ENCODE assay signal across 1 cellular context in genomic region chr20:19866070-19866469, GRCh38.
TF ChIP-seq lines count a peak whose summit lies in the region.

No MANE protein-coding gene starts in this region.

TF ChIP-seq in GM23338, 12 proteins besides CTCF, POLR2A, EP300 and RAD21 (continued from another document):
- TF ChIP-seq, protein P1, sequence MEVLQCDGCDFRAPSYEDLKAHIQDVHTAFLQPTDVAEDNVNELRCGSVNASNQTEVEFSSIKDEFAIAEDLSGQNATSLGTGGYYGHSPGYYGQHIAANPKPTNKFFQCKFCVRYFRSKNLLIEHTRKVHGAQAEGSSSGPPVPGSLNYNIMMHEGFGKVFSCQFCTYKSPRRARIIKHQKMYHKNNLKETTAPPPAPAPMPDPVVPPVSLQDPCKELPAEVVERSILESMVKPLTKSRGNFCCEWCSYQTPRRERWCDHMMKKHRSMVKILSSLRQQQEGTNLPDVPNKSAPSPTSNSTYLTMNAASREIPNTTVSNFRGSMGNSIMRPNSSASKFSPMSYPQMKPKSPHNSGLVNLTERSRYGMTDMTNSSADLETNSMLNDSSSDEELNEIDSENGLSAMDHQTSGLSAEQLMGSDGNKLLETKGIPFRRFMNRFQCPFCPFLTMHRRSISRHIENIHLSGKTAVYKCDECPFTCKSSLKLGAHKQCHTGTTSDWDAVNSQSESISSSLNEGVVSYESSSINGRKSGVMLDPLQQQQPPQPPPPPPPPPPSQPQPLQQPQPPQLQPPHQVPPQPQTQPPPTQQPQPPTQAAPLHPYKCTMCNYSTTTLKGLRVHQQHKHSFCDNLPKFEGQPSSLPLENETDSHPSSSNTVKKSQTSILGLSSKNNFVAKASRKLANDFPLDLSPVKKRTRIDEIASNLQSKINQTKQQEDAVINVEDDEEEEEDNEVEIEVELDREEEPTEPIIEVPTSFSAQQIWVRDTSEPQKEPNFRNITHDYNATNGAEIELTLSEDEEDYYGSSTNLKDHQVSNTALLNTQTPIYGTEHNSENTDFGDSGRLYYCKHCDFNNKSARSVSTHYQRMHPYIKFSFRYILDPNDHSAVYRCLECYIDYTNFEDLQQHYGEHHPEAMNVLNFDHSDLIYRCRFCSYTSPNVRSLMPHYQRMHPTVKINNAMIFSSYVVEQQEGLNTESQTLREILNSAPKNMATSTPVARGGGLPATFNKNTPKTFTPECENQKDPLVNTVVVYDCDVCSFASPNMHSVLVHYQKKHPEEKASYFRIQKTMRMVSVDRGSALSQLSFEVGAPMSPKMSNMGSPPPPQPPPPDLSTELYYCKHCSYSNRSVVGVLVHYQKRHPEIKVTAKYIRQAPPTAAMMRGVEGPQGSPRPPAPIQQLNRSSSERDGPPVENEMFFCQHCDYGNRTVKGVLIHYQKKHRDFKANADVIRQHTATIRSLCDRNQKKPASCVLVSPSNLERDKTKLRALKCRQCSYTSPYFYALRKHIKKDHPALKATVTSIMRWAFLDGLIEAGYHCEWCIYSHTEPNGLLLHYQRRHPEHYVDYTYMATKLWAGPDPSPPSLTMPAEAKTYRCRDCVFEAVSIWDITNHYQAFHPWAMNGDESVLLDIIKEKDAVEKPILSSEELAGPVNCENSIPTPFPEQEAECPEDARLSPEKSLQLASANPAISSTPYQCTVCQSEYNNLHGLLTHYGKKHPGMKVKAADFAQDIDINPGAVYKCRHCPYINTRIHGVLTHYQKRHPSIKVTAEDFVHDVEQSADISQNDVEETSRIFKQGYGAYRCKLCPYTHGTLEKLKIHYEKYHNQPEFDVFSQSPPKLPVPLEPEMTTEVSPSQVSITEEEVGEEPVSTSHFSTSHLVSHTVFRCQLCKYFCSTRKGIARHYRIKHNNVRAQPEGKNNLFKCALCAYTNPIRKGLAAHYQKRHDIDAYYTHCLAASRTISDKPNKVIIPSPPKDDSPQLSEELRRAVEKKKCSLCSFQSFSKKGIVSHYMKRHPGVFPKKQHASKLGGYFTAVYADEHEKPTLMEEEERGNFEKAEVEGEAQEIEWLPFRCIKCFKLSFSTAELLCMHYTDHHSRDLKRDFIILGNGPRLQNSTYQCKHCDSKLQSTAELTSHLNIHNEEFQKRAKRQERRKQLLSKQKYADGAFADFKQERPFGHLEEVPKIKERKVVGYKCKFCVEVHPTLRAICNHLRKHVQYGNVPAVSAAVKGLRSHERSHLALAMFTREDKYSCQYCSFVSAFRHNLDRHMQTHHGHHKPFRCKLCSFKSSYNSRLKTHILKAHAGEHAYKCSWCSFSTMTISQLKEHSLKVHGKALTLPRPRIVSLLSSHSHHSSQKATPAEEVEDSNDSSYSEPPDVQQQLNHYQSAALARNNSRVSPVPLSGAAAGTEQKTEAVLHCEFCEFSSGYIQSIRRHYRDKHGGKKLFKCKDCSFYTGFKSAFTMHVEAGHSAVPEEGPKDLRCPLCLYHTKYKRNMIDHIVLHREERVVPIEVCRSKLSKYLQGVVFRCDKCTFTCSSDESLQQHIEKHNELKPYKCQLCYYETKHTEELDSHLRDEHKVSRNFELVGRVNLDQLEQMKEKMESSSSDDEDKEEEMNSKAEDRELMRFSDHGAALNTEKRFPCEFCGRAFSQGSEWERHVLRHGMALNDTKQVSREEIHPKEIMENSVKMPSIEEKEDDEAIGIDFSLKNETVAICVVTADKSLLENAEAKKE (CRISPR knock-in tag; IDR thresholded peaks at IDR 0.05): no peak
- TF ChIP-seq STAT1 (IDR thresholded peaks at IDR 0.05; ENCODE audit: unreplicated experiment): no peak
- TF ChIP-seq ETS1 (IDR thresholded peaks at IDR 0.05): no peak
- no peak for TF ChIP-seq ZNF114 (CRISPR knock-in tag; IDR thresholded peaks at IDR 0.05)
- TF ChIP-seq EZH2phosphoT487 (IDR thresholded peaks at IDR 0.05; ENCODE audit: unreplicated experiment): no peak
- no peak for TF ChIP-seq CREB1 (CRISPR knock-in tag; IDR thresholded peaks at IDR 0.05; ENCODE audit: low read depth)
